Comparison of ENCODE assay signal across 31 cellular contexts in the genomic region with DNA sequence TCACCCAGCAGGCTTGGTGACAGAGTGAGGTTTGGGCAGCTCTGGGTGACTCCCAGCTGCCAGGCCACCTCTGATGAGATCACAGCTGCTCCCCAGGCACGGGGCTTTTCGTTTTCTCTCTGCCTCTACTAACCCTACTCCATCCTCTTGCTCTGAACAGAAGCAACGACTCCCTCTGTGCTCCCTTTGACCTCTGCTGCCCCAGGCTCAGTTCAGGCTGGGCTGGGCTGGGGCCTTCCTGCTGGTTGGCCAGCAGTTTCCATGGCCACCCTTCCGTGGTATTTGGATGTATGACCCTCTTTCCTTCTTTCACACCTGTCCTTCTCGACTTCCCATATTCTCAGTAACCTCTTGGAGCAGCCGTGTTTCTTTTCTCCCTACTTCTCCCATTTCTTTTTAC. TPM values are rescaled to one million over a fixed set of nuclear protein-coding genes. Genes with fewer than 3 reads are reported as not detected.
A peak's percentile ranks its signal among the peaks of the same experiment; 100 is the strongest.
DNase-seq lines count a peak whose midpoint lies in the region; ATAC-seq, FAIRE-seq and TF ChIP-seq lines count a peak whose summit lies in the region.
"Had no signal": no experiment of that assay in that cellular context is flagged by ENCODE, and none has a peak within 500 bp of the region (broad histone marks: within the 10 kb centered on the region; RNA-seq: fewer than 3 reads in every experiment).

No MANE protein-coding gene starts in this region.

- H4K20me1 ChIP-seq in HepG2 (ENCODE audit: insufficient read depth, low read length) = no peaks in the 10 kb centered on the region

- peak overlapping the region in 3 of 5 experiments; percentile 18 to 31 (median 21) for H3K27ac Mint-ChIP-seq in brain
- H3K27ac Mint-ChIP-seq: CD4-positive, CD25-positive, alpha-beta regulatory T cell had no signal

- H3K9me3 ChIP-seq in muscle layer of colon (ENCODE audit: low read length) (no peaks in the 10 kb centered on the region), transverse colon (no peaks in the 10 kb centered on the region), HepG2 (ENCODE audit: low read length) (no peaks in the 10 kb centered on the region)
- H3K9me3 ChIP-seq: BLaER1, SJCRH30 had no signal

- peak overlapping the region in 4 of 5 experiments; percentile 0 to 51 (median 10) for H3K4me3 Mint-ChIP-seq in brain
- H3K4me3 Mint-ChIP-seq: CD4-positive, CD25-positive, alpha-beta regulatory T cell had no signal

- TF ChIP-seq EP300 in transverse colon (IDR thresholded peaks at IDR 0.05; ENCODE audit: low read depth) = no peak
- TF ChIP-seq EP300 in HepG2 (IDR thresholded peaks at IDR 0.05; ENCODE audit: low read depth in 2 of 2, low read length in 2 of 2) = no peak
- TF ChIP-seq EP300 in HepG2 (CRISPR knock-in tag; IDR thresholded peaks at IDR 0.05; ENCODE audit: borderline replicate concordance) = no peak

- no peak for TF ChIP-seq POLR2A in transverse colon (IDR thresholded peaks at IDR 0.05)
- no peak for TF ChIP-seq POLR2A in HepG2 (IDR thresholded peaks at IDR 0.05; ENCODE audit: insufficient read depth in 1 of 2, low read depth in 2 of 2, low read length in 2 of 2)

- H3K27ac ChIP-seq in muscle layer of colon (ENCODE audit: low read depth, low read length) = peak overlapping the region; percentile 52
- H3K27ac ChIP-seq in rectal smooth muscle tissue (ENCODE audit: low read depth, low read length) = peak overlapping the region; percentile 61
- peak overlapping the region; percentile 57 to 96 (median 64) for H3K27ac ChIP-seq in transverse colon
- no peak overlapping the region for H3K27ac ChIP-seq in HepG2 (ENCODE audit: extremely low read length, insufficient read depth, low read length)
- H3K27ac ChIP-seq: BLaER1, PC-9, SJCRH30 had no signal

- DNase-seq in transverse colon (no peak), HepG2 (ENCODE audit: low spot score) (no peak), NCI-H1436 treated with DMSO at 0.1 percent for 48 hours (lab: John Stamatoyannopoulos, UW) (no peak), NCI-H524 treated with DMSO at 0.1 percent for 48 hours (lab: John Stamatoyannopoulos, UW) (no peak)
- DNase-seq: CD4-positive, CD25-positive, alpha-beta regulatory T cell; DMS53; Kasumi-1; NCI-H1092 treated with DMSO at 0.1 percent for 48 hours; NCI-H1436; NCI-H187 treated with DMSO at 0.1 percent for 48 hours; NCI-H2171 treated with DMSO at 0.1 percent for 48 hours; NCI-H446; NCI-H526; NCI-H82; NK-92 treated with Interleukin-12 subunit alpha and Interleukin-12 subunit beta, amount 100 ng/mL, for 24 hours; PC-9; SJCRH30 had no signal

- no peak for FAIRE-seq in HepG2 (lab: Jason Lieb, UNC)
- FAIRE-seq: A204.1, GM12878, K562 had no signal

- 53 to 71% methylated on average over 5 to 6 of the region's 6 CpGs for WGBS in transverse colon (ENCODE audit: low coverage in 1 of 2), 2 donors
- WGBS in HepG2 (ENCODE audit: low lambda C conversion rate) = 0% methylated on average over 6 of the region's 6 CpGs

- TF ChIP-seq CTCF in brain (conservative IDR thresholded peaks at IDR 0.05) = no peak
- TF ChIP-seq CTCF in transverse colon (IDR thresholded peaks at IDR 0.05) = no peak
- no peak for TF ChIP-seq CTCF in HepG2 (CRISPR knock-in tag; IDR thresholded peaks at IDR 0.05)

- H3K4me1 ChIP-seq in muscle layer of colon (ENCODE audit: insufficient read depth, low read length) (peaks cover 74% of the 10 kb centered on the region), rectal smooth muscle tissue (ENCODE audit: control insufficient read depth, insufficient read depth, low read length) (peaks cover 34% of the 10 kb centered on the region), transverse colon (peaks cover 0 to 29% (median 5%) of the 10 kb centered on the region in 4 donors), HepG2 (ENCODE audit: insufficient read depth, low read length) (no peaks in the 10 kb centered on the region)
- H3K4me1 ChIP-seq: SJCRH30 had no signal

- POLR2A ChIA-PET in HepG2 (lab: Yijun Ruan, JAX) = no interaction called here

- CTCF ChIA-PET in HepG2 (lab: Yijun Ruan, JAX; ENCODE audit: low intra/inter-chr PET ratio, low total read pairs) = no interaction called here

- in situ Hi-C loops in transverse colon (cut with MboI; ENCODE audit: low pct_ligation_motif_present in 1 of 4, low pct_unique_long_range_greater_than_20kb in 1 of 4, low sequenced_read_pairs in 3 of 4) (loop anchor here in 3 of 4 donors (25.0 kb wide), 1 partner anchor 907 kb away; no protein-coding TSS in a partner anchor), HepG2 (cut with HindIII; ENCODE audit: extremely low pct_ligation_motif_present, low pct_unique_long_range_greater_than_20kb) (loop anchor here (25.0 kb wide), 1 partner anchor 257 kb away; no protein-coding TSS in a partner anchor)

- no peaks in the 10 kb centered on the region for H3K79me2 ChIP-seq in HepG2 (ENCODE audit: insufficient read depth, low read length)

- H3K36me3 ChIP-seq in muscle layer of colon (ENCODE audit: insufficient read depth, low read length) (no peaks in the 10 kb centered on the region), rectal smooth muscle tissue (ENCODE audit: control insufficient read depth, insufficient read depth, low read length) (no peaks in the 10 kb centered on the region), transverse colon (no peaks in the 10 kb centered on the region), HepG2 (replicated peaks in 1 of 2; ENCODE audit: control insufficient read depth in 1 of 2, insufficient read depth in 2 of 2, low read length in 2 of 2) (no peaks in the 10 kb centered on the region)

- no peak overlapping the region for H3K9ac ChIP-seq in muscle layer of colon (ENCODE audit: low read length)
- H3K9ac ChIP-seq in rectal smooth muscle tissue (ENCODE audit: low read length) = no peak overlapping the region
- H3K9ac ChIP-seq in HepG2 (ENCODE audit: insufficient read depth, low read depth, low read length) = no peak overlapping the region
- H3K9ac ChIP-seq: BLaER1 had no signal

- no peaks in the 10 kb centered on the region for H3K27me3 ChIP-seq in muscle layer of colon (ENCODE audit: control insufficient read depth in 1 of 2, insufficient read depth in 2 of 2, low read length in 2 of 2)
- H3K27me3 ChIP-seq in rectal smooth muscle tissue (ENCODE audit: control insufficient read depth, insufficient read depth, low read length) = no peaks in the 10 kb centered on the region
- peaks cover 42% of the 10 kb centered on the region for H3K27me3 ChIP-seq in transverse colon
- H3K27me3 ChIP-seq in HepG2 (ENCODE audit: control insufficient read depth in 1 of 2, insufficient read depth in 2 of 2, low read length in 2 of 2) = peaks cover 5 to 67% of the 10 kb centered on the region in 2 experiments; a peak in 4 of 5 replicates
- H3K27me3 ChIP-seq: BLaER1, SJCRH30 had no signal

- intact Hi-C loops in transverse colon (cut with DNase I; ENCODE audit: low total_unique reads) (no loop called here), HepG2 (cut with micrococcal nuclease; ENCODE audit: unreplicated experiment) (no loop called here)

- no peaks in the 10 kb centered on the region for H3K9me3 Mint-ChIP-seq in brain

- no peak overlapping the region for H3K4me2 ChIP-seq in HepG2 (ENCODE audit: low read depth, low read length)
- H3K4me2 ChIP-seq: BLaER1, PC-9 had no signal

- peaks cover 97% of the 10 kb centered on the region for H3K4me1 Mint-ChIP-seq in brain
- H3K4me1 Mint-ChIP-seq: CD4-positive, CD25-positive, alpha-beta regulatory T cell had no signal

- no peak overlapping the region for H2AFZ ChIP-seq in HepG2 (ENCODE audit: low read length)
- H2AFZ ChIP-seq: PC-9 had no signal

- H3K4me3 ChIP-seq in muscle layer of colon (ENCODE audit: low read depth in 1 of 2, low read length in 2 of 2) (no peak overlapping the region), rectal smooth muscle tissue (ENCODE audit: low read length) (no peak overlapping the region), transverse colon (no peak overlapping the region), HepG2 (replicated peaks in 1 of 3; ENCODE audit: insufficient read depth in 1 of 3, low read depth in 2 of 3, low read length in 3 of 3) (no peak overlapping the region)
- H3K4me3 ChIP-seq: BLaER1, GM12878, K562, PC-9, SJCRH30 had no signal

- no peaks in the 10 kb centered on the region for H3K27me3 Mint-ChIP-seq in brain

- peaks cover 43% of the 10 kb centered on the region for H3K36me3 Mint-ChIP-seq in brain
- H3K36me3 Mint-ChIP-seq: CD4-positive, CD25-positive, alpha-beta regulatory T cell had no signal

- no TSS peak for BruUV-seq in HepG2 (replicated peaks; lab: Mats Ljungman, UMichigan)

- TF ChIP-seq RAD21 in HepG2 (CRISPR knock-in tag; IDR thresholded peaks at IDR 0.05) = no peak

- ATAC-seq in HepG2 = no peak
- ATAC-seq: GM12878, HCT116, K562, Right ventricle myocardium inferior, SK-N-SH treated with all-trans-retinoic acid at 6 μM for 48 hours had no signal

TF ChIP-seq in HepG2, 621 proteins besides CTCF, POLR2A, EP300 and RAD21 (continues in another document):
- TF ChIP-seq RFX1 (IDR thresholded peaks at IDR 0.05) = no peak
- no peak for TF ChIP-seq FLYWCH1 (CRISPR knock-in tag; IDR thresholded peaks at IDR 0.05)

RNA-seq across cellular contexts. Expression of a gene that starts 8.6 kb away (rescaled TPM):
- 57.8 TPM for polyA plus RNA-seq in brain (ENCODE audit: insufficient read depth, low read depth, low replicate concordance)
- 10 to 100 TPM in 2 of 4 donors, 1 to 10 TPM in 2; 8.6 to 53.3 (median 20.6) TPM for total RNA-seq in transverse colon
- total RNA-seq in HepG2 (2016; rRNA removed; fragmentation: Illumina TruSeq; extraction: Trizol) = not detected in 2 replicates
- total RNA-seq in HepG2 (2016; cell fraction: cytosol; rRNA removed; fragmentation: Illumina TruSeq; extraction: Trizol; ENCODE audit: low read depth) = not detected in 2 replicates
- total RNA-seq in HepG2 (2016; cell fraction: insoluble cytoplasmic fraction; rRNA removed; fragmentation: Illumina TruSeq; extraction: Trizol) = not detected in 2 replicates
- total RNA-seq in HepG2 (2016; cell fraction: membrane; rRNA removed; fragmentation: Illumina TruSeq; extraction: Trizol) = not detected in 2 replicates
- not detected in 2 replicates for total RNA-seq in HepG2 (2016; cell fraction: nucleus; rRNA removed; fragmentation: Illumina TruSeq; extraction: Trizol)
- polyA plus RNA-seq in HepG2 (2011; rRNA removed) = not detected in 2 replicates
- not detected in 2 replicates for polyA plus RNA-seq in HepG2 (2011; cell fraction: cytosol; rRNA removed)
- polyA plus RNA-seq in HepG2 (2011; cell fraction: nucleus; rRNA removed) = not detected in 2 replicates
- 0.08 and 0.16 TPM in 2 replicates for polyA plus RNA-seq in HepG2 (2012)
- not detected in 2 replicates for polyA plus RNA-seq in HepG2 (2016; cell fraction: cytosol; fragmentation: Illumina TruSeq; extraction: Trizol; ENCODE audit: low read depth)
- polyA plus RNA-seq in HepG2 (2016; cell fraction: insoluble cytoplasmic fraction; fragmentation: Illumina TruSeq; extraction: Trizol; ENCODE audit: low read depth) = not detected in 2 replicates
- not detected in 2 replicates for polyA plus RNA-seq in HepG2 (2016; cell fraction: membrane; fragmentation: Illumina TruSeq; extraction: Trizol; ENCODE audit: low read depth)
- not detected in 2 replicates for polyA plus RNA-seq in HepG2 (2016; cell fraction: nucleus; fragmentation: Illumina TruSeq; extraction: Trizol; ENCODE audit: insufficient read depth, low read depth)
- 0.02 TPM in 1 of 2 replicates, not detected in the other for polyA minus RNA-seq in HepG2 (2011; rRNA and poly(A)+ RNA removed; ENCODE audit: low replicate concordance)
- polyA minus RNA-seq in HepG2 (2011; cell fraction: cytosol; rRNA and poly(A)+ RNA removed) = not detected in 2 replicates
- not detected in 2 replicates for polyA minus RNA-seq in HepG2 (2011; cell fraction: nucleus; rRNA and poly(A)+ RNA removed)
- total RNA-seq: Daoy, GM12878, HT1080, M059J, RPMI7951 had no signal
- polyA plus RNA-seq: CD4-positive, CD25-positive, alpha-beta regulatory T cell; GM12878 had no signal

Comparison
In these comparisons a context has a peak if more than half of its experiments do, and no peak if none do; other contexts are left out.
1. RNA of a gene that starts 8.6 kb away (total RNA-seq): 8.6 to 53.3 TPM in transverse colon; not detected in HepG2; every median in the first group is over 4 times any median in the second.